ENCODE assay signal across 8 cellular contexts in genomic region chr13:106566682-106567420, GRCh38. TPM values are rescaled to one million over a fixed set of nuclear protein-coding genes. Genes with fewer than 3 reads are reported as not detected.
A peak's percentile ranks its signal among the peaks of the same experiment; 100 is the strongest.
DNase-seq lines count a peak whose midpoint lies in the region; ATAC-seq and TF ChIP-seq lines count a peak whose summit lies in the region.

No MANE protein-coding gene starts in this region.

- POLR2A ChIA-PET in activated naive CD8-positive, alpha-beta T cell treated with anti-CD3 and anti-CD28 coated beads, Interleukin-2, amount 10 ng/mL, durations not matched to agents 7 days and 5 days (lab: Charles Lee), result interaction anchor here (0.7 to 2.2 kb wide), 4 partner anchors 8 to 31 kb away, joined by 3 to 15 read pairs (median 4); partner anchors contain the start of gene EFNB2

- peaks cover 26% of the 10 kb centered on the region for H3K79me2 ChIP-seq in parathyroid adenoma

- H3K27ac Mint-ChIP-seq in activated naive CD8-positive, alpha-beta T cell treated with anti-CD3 and anti-CD28 coated beads, Interleukin-2, amount 10 ng/mL, durations not matched to agents 7 days and 5 days, result peak overlapping the region; percentile 91

- no peaks in the 10 kb centered on the region for H3K9me3 ChIP-seq in cardiac muscle cell (ENCODE audit: low read depth)
- H3K9me3 ChIP-seq in parathyroid adenoma (ENCODE audit: control insufficient read depth, low read length), result no peaks in the 10 kb centered on the region

- no peak overlapping the region for H3K9ac ChIP-seq in parathyroid adenoma

- H3K4me3 Mint-ChIP-seq in activated naive CD8-positive, alpha-beta T cell treated with anti-CD3 and anti-CD28 coated beads, Interleukin-2, amount 10 ng/mL, durations not matched to agents 7 days and 5 days, result peak overlapping the region; percentile 100

- DNase-seq in D341Med (ENCODE audit: low spot score) (peak; percentile 56), NOMO-1 treated with dmso at 0.1 percent for 144 hours (lab: John Stamatoyannopoulos, UW; ENCODE audit: unreplicated experiment) (peak; percentile 79), cardiac muscle cell (ENCODE audit: low read depth in 1 of 2, low spot score in 1 of 2) (peak; percentile 71), OCI-M2 (lab: John Stamatoyannopoulos, UW; ENCODE audit: unreplicated experiment) (no peak)
- no peak for DNase-seq in activated naive CD8-positive, alpha-beta T cell treated with anti-CD3 and anti-CD28 coated beads, Interleukin-2, amount 10 ng/mL, durations not matched to agents 7 days and 5 days

- H3K27me3 ChIP-seq in cardiac muscle cell, result no peaks in the 10 kb centered on the region
- H3K27me3 ChIP-seq in parathyroid adenoma (ENCODE audit: control insufficient read depth, insufficient read depth, low read length), result no peaks in the 10 kb centered on the region

- H3K27ac ChIP-seq in cardiac muscle cell, result peak overlapping the region; percentile 89
- peak overlapping the region; percentile 96 for H3K27ac ChIP-seq in parathyroid adenoma

- peak overlapping the region; percentile 89 for H3K4me3 ChIP-seq in cardiac muscle cell
- peak overlapping the region; percentile 96 for H3K4me3 ChIP-seq in parathyroid adenoma (ENCODE audit: low read depth, low read length)

- H3K4me2 ChIP-seq in parathyroid adenoma (ENCODE audit: low read length), result peak overlapping the region; percentile 84

- no peak overlapping the region for H2AFZ ChIP-seq in parathyroid adenoma

- H3K36me3 Mint-ChIP-seq in activated naive CD8-positive, alpha-beta T cell treated with anti-CD3 and anti-CD28 coated beads, Interleukin-2, amount 10 ng/mL, durations not matched to agents 7 days and 5 days, result peaks cover 12% of the 10 kb centered on the region

- ATAC-seq in GM19324 (IDR thresholded peaks at IDR 0.05; ENCODE audit: low FRiP score, unreplicated experiment) (peak; percentile 40), HG03354 (IDR thresholded peaks at IDR 0.05; ENCODE audit: poor library complexity, severe bottlenecking, unreplicated experiment) (peak; percentile 57)
- peak; percentile 44 for ATAC-seq in activated naive CD8-positive, alpha-beta T cell treated with anti-CD3 and anti-CD28 coated beads, Interleukin-2, amount 10 ng/mL, durations not matched to agents 7 days and 5 days (ENCODE audit: low read depth)

- H3K4me1 Mint-ChIP-seq in activated naive CD8-positive, alpha-beta T cell treated with anti-CD3 and anti-CD28 coated beads, Interleukin-2, amount 10 ng/mL, durations not matched to agents 7 days and 5 days, result peaks cover 43% of the 10 kb centered on the region

- no peaks in the 10 kb centered on the region for H3K9me3 Mint-ChIP-seq in activated naive CD8-positive, alpha-beta T cell treated with anti-CD3 and anti-CD28 coated beads, Interleukin-2, amount 10 ng/mL, durations not matched to agents 7 days and 5 days

- no peak for TF ChIP-seq CTCF in cardiac muscle cell (IDR thresholded peaks at IDR 0.05; ENCODE audit: low read depth, low read length)
- no peak for TF ChIP-seq CTCF in parathyroid adenoma (IDR thresholded peaks at IDR 0.05)

- H3K27me3 Mint-ChIP-seq in activated naive CD8-positive, alpha-beta T cell treated with anti-CD3 and anti-CD28 coated beads, Interleukin-2, amount 10 ng/mL, durations not matched to agents 7 days and 5 days, result no peaks in the 10 kb centered on the region

- H3K4me1 ChIP-seq in cardiac muscle cell (ENCODE audit: low read depth), result peaks cover 30% of the 10 kb centered on the region
- peaks cover 6% of the 10 kb centered on the region for H3K4me1 ChIP-seq in parathyroid adenoma

- H3K36me3 ChIP-seq in cardiac muscle cell (no peaks in the 10 kb centered on the region), parathyroid adenoma (ENCODE audit: control insufficient read depth, insufficient read depth, low read length) (no peaks in the 10 kb centered on the region)

RNA-seq across cellular contexts. Expression of gene ARGLU1, which starts 1.1 kb away (rescaled TPM):
- 100 to 1,000 TPM; 171 to 173 TPM for total RNA-seq in activated naive CD8-positive, alpha-beta T cell treated with anti-CD3 and anti-CD28 coated beads, Interleukin-2, amount 10 ng/mL, durations not matched to agents 7 days and 5 days
- 88.2 and 173 TPM in 2 replicates for total RNA-seq in cardiac muscle cell
- 146 and 176 TPM in 2 replicates for polyA plus RNA-seq in cardiac muscle cell

RNA-seq across cellular contexts. Expression of gene EFNB2, which starts 31.4 kb away (rescaled TPM):
- under 1 TPM; 0.14 to 0.23 TPM for total RNA-seq in activated naive CD8-positive, alpha-beta T cell treated with anti-CD3 and anti-CD28 coated beads, Interleukin-2, amount 10 ng/mL, durations not matched to agents 7 days and 5 days
- total RNA-seq in cardiac muscle cell, result 10.9 and 11.1 TPM in 2 replicates
- 11.1 and 12.2 TPM in 2 replicates for polyA plus RNA-seq in cardiac muscle cell

Comparison
In these comparisons a context has a peak if more than half of its experiments do, and no peak if none do; other contexts are left out.
1. DNase-seq: peak in D341Med (single experiment), NOMO-1 treated with dmso at 0.1 percent for 144 hours (single experiment) and cardiac muscle cell (2 of 2); none in activated naive CD8-positive, alpha-beta T cell treated with anti-CD3 and anti-CD28 coated beads, Interleukin-2, amount 10 ng/mL, durations not matched to agents 7 days and 5 days (single experiment) and OCI-M2 (single experiment).
2. Peak in every context shown above with its lines, with median percentiles within 50 percentile points of each other: ATAC-seq.